21 cellular contexts compared by ENCODE assay signal in genomic region chr6:137802408-137803182, GRCh38.
DNase-seq lines count a peak whose midpoint lies in the region; ATAC-seq and TF ChIP-seq lines count a peak whose summit lies in the region.
"Had no signal": no experiment of that assay in that cellular context is flagged by ENCODE, and none has a peak within 500 bp of the region (broad histone marks: within the 10 kb centered on the region; RNA-seq: fewer than 3 reads in every experiment).

No MANE protein-coding gene starts in this region.

- no peaks in the 10 kb centered on the region for H3K9me3 ChIP-seq in T-helper 17 cell (ENCODE audit: control insufficient read depth, low read length, poor library complexity, severe bottlenecking)
- H3K9me3 ChIP-seq in PC-3 (ENCODE audit: low read length): no peaks in the 10 kb centered on the region
- H3K9me3 ChIP-seq: A549 had no signal

- BruUV-seq in PC-3 (replicated peaks; lab: Mats Ljungman, UMichigan): no TSS peak

- H2AFZ ChIP-seq in PC-3 (ENCODE audit: low read length): no peak overlapping the region

- H3K4me2 ChIP-seq in PC-3 (ENCODE audit: low read length): no peak overlapping the region
- H3K4me2 ChIP-seq: A549 had no signal

- H3K4me1 Mint-ChIP-seq in T-helper 17 cell: peaks cover 25% of the 10 kb centered on the region
- H3K4me1 Mint-ChIP-seq in stimulated activated effector memory CD8-positive, alpha-beta T cell treated with anti-CD3 and anti-CD28 coated beads, Interleukin-12 subunit alpha, Interleukin-12 subunit beta, amount 100 ng/mL, for 72 hours: peaks cover 59% of the 10 kb centered on the region

- ATAC-seq in T-helper 17 cell (no peak), left colon (peak; percentile 52), PC-3 (no peak), GM18868 (IDR thresholded peaks at IDR 0.05; ENCODE audit: unreplicated experiment) (no peak)
- no peak for ATAC-seq in stimulated activated effector memory CD8-positive, alpha-beta T cell treated with anti-CD3 and anti-CD28 coated beads, Interleukin-12 subunit alpha, Interleukin-12 subunit beta, amount 100 ng/mL, for 72 hours
- ATAC-seq: A549, HCT116 had no signal

- intact Hi-C loops in left colon (cut with DNase I, micrococcal nuclease): loop anchor here in 1 of 2 donors (10.0 kb wide), 1 partner anchor 62 kb away; the partner anchor contains the start of gene TNFAIP3
- intact Hi-C loops in PC-3 (cut with micrococcal nuclease): no loop called here

- POLR2A ChIA-PET in PC-3 (lab: Charles Lee; ENCODE audit: unreplicated experiment): no interaction called here

- H3K9me3 Mint-ChIP-seq in stimulated activated effector memory CD8-positive, alpha-beta T cell treated with anti-CD3 and anti-CD28 coated beads, Interleukin-12 subunit alpha, Interleukin-12 subunit beta, amount 100 ng/mL, for 72 hours: peaks cover 6% of the 10 kb centered on the region
- H3K9me3 Mint-ChIP-seq: CD4-positive, alpha-beta T cell; HFFc6 had no signal

- H3F3A ChIP-seq in PC-3 (ENCODE audit: low read length, unreplicated experiment): no peaks in the 10 kb centered on the region

- DNase-seq in NCI-H526 (lab: John Stamatoyannopoulos, UW): peak; percentile 6 to 21
- no peak for DNase-seq in NCI-H526 treated with DMSO at 0.1 percent for 48 hours (lab: John Stamatoyannopoulos, UW)
- DNase-seq in T-helper 17 cell: no peak
- no peak for DNase-seq in left colon
- no peak for DNase-seq in stimulated activated effector memory CD8-positive, alpha-beta T cell treated with anti-CD3 and anti-CD28 coated beads, Interleukin-12 subunit alpha, Interleukin-12 subunit beta, amount 100 ng/mL, for 72 hours (ENCODE audit: low spot score in 2 of 2)
- no peak for DNase-seq in PC-3
- no peak for DNase-seq in NCI-H446 treated with DMSO at 0.1 percent for 48 hours (lab: John Stamatoyannopoulos, UW)
- DNase-seq: AML-193; CD4-positive, alpha-beta T cell; DMS153; DMS79; GDM1; GOT3; H7; HFFc6 had no signal

- no peaks in the 10 kb centered on the region for H3K27me3 Mint-ChIP-seq in T-helper 17 cell
- H3K27me3 Mint-ChIP-seq: CD4-positive, alpha-beta T cell had no signal

- no peak overlapping the region for H3K4me3 ChIP-seq in PC-3 (ENCODE audit: low read length)
- H3K4me3 ChIP-seq: A549 had no signal

- H3K36me3 Mint-ChIP-seq in T-helper 17 cell (ENCODE audit: low read depth): no peaks in the 10 kb centered on the region
- no peaks in the 10 kb centered on the region for H3K36me3 Mint-ChIP-seq in stimulated activated effector memory CD8-positive, alpha-beta T cell treated with anti-CD3 and anti-CD28 coated beads, Interleukin-12 subunit alpha, Interleukin-12 subunit beta, amount 100 ng/mL, for 72 hours

- no peaks in the 10 kb centered on the region for H3K9me2 ChIP-seq in PC-3 (replicated peaks; ENCODE audit: low read length)

- H3K36me3 ChIP-seq in PC-3 (ENCODE audit: low read depth, low read length): no peaks in the 10 kb centered on the region

- H3K4me3 Mint-ChIP-seq in T-helper 17 cell: no peak overlapping the region
- H3K4me3 Mint-ChIP-seq in stimulated activated effector memory CD8-positive, alpha-beta T cell treated with anti-CD3 and anti-CD28 coated beads, Interleukin-12 subunit alpha, Interleukin-12 subunit beta, amount 100 ng/mL, for 72 hours: no peak overlapping the region
- H3K4me3 Mint-ChIP-seq: CD4-positive, alpha-beta T cell; HFFc6 had no signal

- CTCF ChIA-PET in PC-3 (lab: Charles Lee): no interaction called here

- no peak overlapping the region for H3K9ac ChIP-seq in PC-3 (ENCODE audit: low read length)

- H3K27me3 ChIP-seq in PC-3 (ENCODE audit: low read length): no peaks in the 10 kb centered on the region

- no peak for TF ChIP-seq CTCF in PC-3 (conservative IDR thresholded peaks at IDR 0.05; ENCODE audit: low read depth, low read length)

- H3K79me2 ChIP-seq in PC-3 (ENCODE audit: low read length): no peaks in the 10 kb centered on the region

- peak overlapping the region; percentile 9 for H3K27ac Mint-ChIP-seq in T-helper 17 cell
- peak overlapping the region; percentile 39 for H3K27ac Mint-ChIP-seq in stimulated activated effector memory CD8-positive, alpha-beta T cell treated with anti-CD3 and anti-CD28 coated beads, Interleukin-12 subunit alpha, Interleukin-12 subunit beta, amount 100 ng/mL, for 72 hours
- H3K27ac Mint-ChIP-seq: HFFc6 had no signal

- H3K27ac ChIP-seq in PC-3 (ENCODE audit: low read length): no peak overlapping the region
- H3K27ac ChIP-seq: 22Rv1, A549, C4-2B, HL-60 had no signal

- no peaks in the 10 kb centered on the region for H4K20me1 ChIP-seq in PC-3 (ENCODE audit: low read length)

- peaks cover 4% of the 10 kb centered on the region for H3K4me1 ChIP-seq in PC-3 (ENCODE audit: insufficient read depth, low read length)
- H3K4me1 ChIP-seq: A549 had no signal

Comparison
In these comparisons a context has a peak if more than half of its experiments do, and no peak if none do; other contexts are left out.
1. DNase-seq: peak in NCI-H526 (2 of 2); none in NCI-H526 treated with DMSO at 0.1 percent for 48 hours (single experiment), T-helper 17 cell (0 of 3), left colon (0 of 2), stimulated activated effector memory CD8-positive, alpha-beta T cell treated with anti-CD3 and anti-CD28 coated beads, Interleukin-12 subunit alpha, Interleukin-12 subunit beta, amount 100 ng/mL, for 72 hours (0 of 2), PC-3 (single experiment) and NCI-H446 treated with DMSO at 0.1 percent for 48 hours (single experiment).